ENCODE assay signal across 20 cellular contexts in the genomic region with DNA sequence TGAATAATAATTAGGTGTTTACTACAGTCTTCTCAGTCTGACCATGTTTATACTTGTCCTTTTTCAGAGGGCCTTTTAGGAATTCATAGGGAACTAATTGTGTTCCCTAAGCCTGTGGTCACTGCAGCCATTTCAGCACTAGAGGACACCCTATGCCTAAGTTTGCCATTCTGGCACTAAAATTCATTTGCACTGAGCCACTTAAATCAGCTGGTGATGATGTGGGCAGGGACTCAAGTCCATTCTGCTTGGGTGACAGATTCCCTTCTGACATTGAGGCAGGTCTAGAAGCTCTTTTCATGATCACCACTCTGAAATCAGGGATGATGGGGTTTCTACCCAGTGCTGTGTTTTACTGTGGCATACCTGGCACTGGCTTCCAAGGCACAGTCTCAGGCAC.
A peak's percentile ranks its signal among the peaks of the same experiment; 100 is the strongest.
DNase-seq lines count a peak whose midpoint lies in the region; ATAC-seq, FAIRE-seq and TF ChIP-seq lines count a peak whose summit lies in the region.
"Had no signal": no experiment of that assay in that cellular context is flagged by ENCODE, and none has a peak within 500 bp of the region (broad histone marks: within the 10 kb centered on the region; RNA-seq: fewer than 3 reads in every experiment).

No MANE protein-coding gene starts in this region.

- no peaks in the 10 kb centered on the region for H3K4me1 ChIP-seq in GM12878 (ENCODE audit: control insufficient read depth, insufficient read depth, low read length)
- H3K4me1 ChIP-seq: esophagus squamous epithelium had no signal

- no peaks in the 10 kb centered on the region for H3K9me3 ChIP-seq in GM12878 (replicated peaks; ENCODE audit: control insufficient read depth, insufficient read depth, low read length)
- H3K9me3 ChIP-seq: esophagus squamous epithelium had no signal

- TF ChIP-seq POLR2A in GM12878 (IDR thresholded peaks at IDR 0.05; ENCODE audit: low read depth, low read length) (no peak), lower leg skin (IDR thresholded peaks at IDR 0.05) (no peak)

- no peak for TF ChIP-seq EP300 in GM12878 (IDR thresholded peaks at IDR 0.05; ENCODE audit: borderline replicate concordance in 1 of 2, control insufficient read depth in 1 of 2, low read depth in 2 of 2, low read length in 2 of 2)

- no peaks in the 10 kb centered on the region for H3K79me2 ChIP-seq in GM12878 (ENCODE audit: control insufficient read depth, insufficient read depth, low read length)

- FAIRE-seq in D721Med (lab: Jason Lieb, UNC) (no peak), GM12878 (lab: Jason Lieb, UNC) (no peak)
- FAIRE-seq: GM18507 had no signal

- H3K4me3 ChIP-seq in GM12878 = no peak overlapping the region
- H3K4me3 ChIP-seq in lower leg skin (ENCODE audit: low read depth, poor library complexity, severe bottlenecking) = no peak overlapping the region
- H3K4me3 ChIP-seq: esophagus squamous epithelium had no signal

- RAD21 ChIA-PET in GM12878 (lab: Charles Lee; ENCODE audit: unreplicated experiment) = no interaction called here

- intact Hi-C loops in GM12878 (cut with micrococcal nuclease; ENCODE audit: unreplicated experiment) = no loop called here
- intact Hi-C loops in lower leg skin (cut with DNase I; ENCODE audit: low total_unique reads) = no loop called here

- TF ChIP-seq RAD21 in GM12878 (IDR thresholded peaks at IDR 0.05; ENCODE audit: insufficient read depth, low read depth, low read length) = peak; percentile 26; the same call in 1 of the 2 replicates

- H3K27ac ChIP-seq in GM12878 (ENCODE audit: control insufficient read depth, insufficient read depth) = no peak overlapping the region
- H3K27ac ChIP-seq: brain microvascular endothelial cell, esophagus squamous epithelium, HL-60 had no signal

- CTCF ChIA-PET in GM12878 (lab: Yijun Ruan, JAX) = no interaction called here

- H3K4me2 ChIP-seq in GM12878 (ENCODE audit: control insufficient read depth, insufficient read depth) = no peak overlapping the region

- no peak for DNase-seq in D721Med (ENCODE audit: insufficient read length, low spot score)
- peak; percentile 2 for DNase-seq in HT-29 (ENCODE audit: low spot score)
- no peak for DNase-seq in GM12878 (ENCODE audit: low read depth, low spot score)
- peak; percentile 59 for DNase-seq in islet precursor cell
- DNase-seq in lower leg skin (ENCODE audit: low spot score in 2 of 2) = no peak
- DNase-seq in activated T-cell treated with anti-CD3 and anti-CD28 coated beads, Interleukin-2, amount 50 U/mL, for 48 hours = no peak
- DNase-seq in T1000 (lab: John Stamatoyannopoulos, UW) = no peak
- DNase-seq: activated T-cell treated with anti-CD3 and anti-CD28 coated beads for 4 hours; brain microvascular endothelial cell; COR-L47; esophagus squamous epithelium; head of caudate nucleus; Karpas-422; occipital lobe; stimulated activated CD4-positive, alpha-beta T cell treated with anti-CD3 and anti-CD28 coated beads, Interleukin-4, amount 100 ng/mL, for 24 hours; stimulated activated CD8-positive, alpha-beta memory T cell treated with anti-CD3 and anti-CD28 coated beads, Interleukin-4, amount 100 ng/mL, for 48 hours had no signal

- H4K20me1 ChIP-seq in GM12878 (ENCODE audit: control insufficient read depth, insufficient read depth) = no peaks in the 10 kb centered on the region

- ATAC-seq in GM12878 = no peak
- no peak for ATAC-seq in GM19035 (IDR thresholded peaks at IDR 0.05; ENCODE audit: unreplicated experiment)
- ATAC-seq: activated naive CD4-positive, alpha-beta T cell treated with anti-CD3 and anti-CD28 coated beads, Interleukin-2, amount 50 U/mL, for 72 hours had no signal

- in situ Hi-C loops in GM12878 (cut with MboI) = no loop called here

- no peaks in the 10 kb centered on the region for H3K36me3 ChIP-seq in GM12878 (ENCODE audit: control insufficient read depth in 2 of 2, insufficient read depth in 2 of 2, low read length in 1 of 2)
- H3K36me3 ChIP-seq: brain microvascular endothelial cell, esophagus squamous epithelium had no signal

- H3K27me3 ChIP-seq in GM12878 (replicated peaks in 1 of 2; ENCODE audit: control insufficient read depth in 2 of 2, insufficient read depth in 2 of 2, low read length in 1 of 2) = no peaks in the 10 kb centered on the region
- H3K27me3 ChIP-seq: brain microvascular endothelial cell, esophagus squamous epithelium had no signal

- POLR2A ChIA-PET in GM12878 (lab: Charles Lee) = no interaction called here

- no TSS peak for BruUV-seq in GM12878 (replicated peaks; lab: Mats Ljungman, UMichigan)

- SMC1A ChIA-PET in GM12878 (lab: Charles Lee; ENCODE audit: uncharacterized antibody, unreplicated experiment) = no interaction called here

- TF ChIP-seq CTCF in D721Med (IDR thresholded peaks at IDR 0.05; ENCODE audit: insufficient read depth, missing control alignments) (peak; percentile 22), GM12878 (IDR thresholded peaks at IDR 0.05 in 2 of 3, conservative IDR thresholded peaks at IDR 0.05 in 1 of 3; ENCODE audit: control insufficient read depth in 2 of 3, extremely low read depth in 1 of 3, insufficient read depth in 1 of 3, low read depth in 3 of 3, low read length in 3 of 3) (no peak), lower leg skin (IDR thresholded peaks at IDR 0.05) (no peak)

- no peak overlapping the region for H2AFZ ChIP-seq in GM12878 (ENCODE audit: control insufficient read depth, low read depth, low read length)

- no peak overlapping the region for H3K9ac ChIP-seq in GM12878 (ENCODE audit: control insufficient read depth, insufficient read depth, low read length)

TF ChIP-seq in GM12878, 131 proteins besides CTCF, POLR2A, EP300 and RAD21 (continues in another document):
- TF ChIP-seq ESRRA (IDR thresholded peaks at IDR 0.05; ENCODE audit: low read length) (no peak), NKRF (conservative IDR thresholded peaks at IDR 0.05) (no peak), YY1 (IDR thresholded peaks at IDR 0.05; ENCODE audit: low read depth, low read length) (no peak), BHLHE40 (IDR thresholded peaks at IDR 0.05; ENCODE audit: borderline replicate concordance in 1 of 2, low read depth in 2 of 2, low read length in 1 of 2) (no peak), BCL11A (IDR thresholded peaks at IDR 0.05; ENCODE audit: low read depth, low read length) (no peak), PAX5 (IDR thresholded peaks at IDR 0.05; ENCODE audit: borderline replicate concordance, low read depth, low read length) (no peak), MXI1 (IDR thresholded peaks at IDR 0.05; ENCODE audit: low read depth, low read length) (no peak)
- TF ChIP-seq, protein P1, sequence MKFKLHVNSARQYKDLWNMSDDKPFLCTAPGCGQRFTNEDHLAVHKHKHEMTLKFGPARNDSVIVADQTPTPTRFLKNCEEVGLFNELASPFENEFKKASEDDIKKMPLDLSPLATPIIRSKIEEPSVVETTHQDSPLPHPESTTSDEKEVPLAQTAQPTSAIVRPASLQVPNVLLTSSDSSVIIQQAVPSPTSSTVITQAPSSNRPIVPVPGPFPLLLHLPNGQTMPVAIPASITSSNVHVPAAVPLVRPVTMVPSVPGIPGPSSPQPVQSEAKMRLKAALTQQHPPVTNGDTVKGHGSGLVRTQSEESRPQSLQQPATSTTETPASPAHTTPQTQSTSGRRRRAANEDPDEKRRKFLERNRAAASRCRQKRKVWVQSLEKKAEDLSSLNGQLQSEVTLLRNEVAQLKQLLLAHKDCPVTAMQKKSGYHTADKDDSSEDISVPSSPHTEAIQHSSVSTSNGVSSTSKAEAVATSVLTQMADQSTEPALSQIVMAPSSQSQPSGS (IDR thresholded peaks at IDR 0.05; ENCODE audit: low read length) = no peak
- TF ChIP-seq, protein P2, sequence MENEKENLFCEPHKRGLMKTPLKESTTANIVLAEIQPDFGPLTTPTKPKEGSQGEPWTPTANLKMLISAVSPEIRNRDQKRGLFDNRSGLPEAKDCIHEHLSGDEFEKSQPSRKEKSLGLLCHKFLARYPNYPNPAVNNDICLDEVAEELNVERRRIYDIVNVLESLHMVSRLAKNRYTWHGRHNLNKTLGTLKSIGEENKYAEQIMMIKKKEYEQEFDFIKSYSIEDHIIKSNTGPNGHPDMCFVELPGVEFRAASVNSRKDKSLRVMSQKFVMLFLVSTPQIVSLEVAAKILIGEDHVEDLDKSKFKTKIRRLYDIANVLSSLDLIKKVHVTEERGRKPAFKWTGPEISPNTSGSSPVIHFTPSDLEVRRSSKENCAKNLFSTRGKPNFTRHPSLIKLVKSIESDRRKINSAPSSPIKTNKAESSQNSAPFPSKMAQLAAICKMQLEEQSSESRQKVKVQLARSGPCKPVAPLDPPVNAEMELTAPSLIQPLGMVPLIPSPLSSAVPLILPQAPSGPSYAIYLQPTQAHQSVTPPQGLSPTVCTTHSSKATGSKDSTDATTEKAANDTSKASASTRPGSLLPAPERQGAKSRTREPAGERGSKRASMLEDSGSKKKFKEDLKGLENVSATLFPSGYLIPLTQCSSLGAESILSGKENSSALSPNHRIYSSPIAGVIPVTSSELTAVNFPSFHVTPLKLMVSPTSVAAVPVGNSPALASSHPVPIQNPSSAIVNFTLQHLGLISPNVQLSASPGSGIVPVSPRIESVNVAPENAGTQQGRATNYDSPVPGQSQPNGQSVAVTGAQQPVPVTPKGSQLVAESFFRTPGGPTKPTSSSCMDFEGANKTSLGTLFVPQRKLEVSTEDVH (IDR thresholded peaks at IDR 0.05; ENCODE audit: low read depth, partially characterized antibody) = no peak
- TF ChIP-seq, protein P3, sequence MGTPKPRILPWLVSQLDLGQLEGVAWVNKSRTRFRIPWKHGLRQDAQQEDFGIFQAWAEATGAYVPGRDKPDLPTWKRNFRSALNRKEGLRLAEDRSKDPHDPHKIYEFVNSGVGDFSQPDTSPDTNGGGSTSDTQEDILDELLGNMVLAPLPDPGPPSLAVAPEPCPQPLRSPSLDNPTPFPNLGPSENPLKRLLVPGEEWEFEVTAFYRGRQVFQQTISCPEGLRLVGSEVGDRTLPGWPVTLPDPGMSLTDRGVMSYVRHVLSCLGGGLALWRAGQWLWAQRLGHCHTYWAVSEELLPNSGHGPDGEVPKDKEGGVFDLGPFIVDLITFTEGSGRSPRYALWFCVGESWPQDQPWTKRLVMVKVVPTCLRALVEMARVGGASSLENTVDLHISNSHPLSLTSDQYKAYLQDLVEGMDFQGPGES (IDR thresholded peaks at IDR 0.05) = no peak

Comparison
In these comparisons a context has a peak if more than half of its experiments do, and no peak if none do; other contexts are left out.
1. DNase-seq: peak in HT-29 (single experiment) and islet precursor cell (single experiment); none in D721Med (single experiment), GM12878 (single experiment), lower leg skin (0 of 2), activated T-cell treated with anti-CD3 and anti-CD28 coated beads, Interleukin-2, amount 50 U/mL, for 48 hours (0 of 2) and T1000 (single experiment).